Comparison of ENCODE assay signal across 1 cellular context in genomic region chrX:24285082-24285481, GRCh38.
TF ChIP-seq lines count a peak whose summit lies in the region.

No MANE protein-coding gene starts in this region.

TF ChIP-seq in GM12878, 131 proteins besides CTCF, POLR2A, EP300 and RAD21:
- TF ChIP-seq RBBP5 (conservative IDR thresholded peaks at IDR 0.05) (no peak), JUND (IDR thresholded peaks at IDR 0.05; ENCODE audit: low read depth, low read length) (no peak), WRNIP1 (IDR thresholded peaks at IDR 0.05; ENCODE audit: borderline replicate concordance, low read depth, low read length) (no peak), HDGF (IDR thresholded peaks at IDR 0.05) (no peak)
TF ChIP-seq in GM12878: peak in this region for 0.
